1 cellular context compared by ENCODE assay signal in genomic region chr3:154252759-154253638, GRCh38.
A peak's percentile ranks its signal among the peaks of the same experiment; 100 is the strongest.
TF ChIP-seq lines count a peak whose summit lies in the region.

No MANE protein-coding gene starts in this region.

TF ChIP-seq in HepG2, 621 proteins besides CTCF, POLR2A, EP300 and RAD21 (continued from another document and continues in another):
- TF ChIP-seq PAXIP1 (CRISPR knock-in tag; conservative IDR thresholded peaks at IDR 0.05) (0 out of 2 replicates have a peak, but pooled peaks have one; percentile 24), KDM3A (CRISPR knock-in tag; IDR thresholded peaks at IDR 0.05; ENCODE audit: low read depth) (0 out of 2 replicates have a peak, but pooled peaks have one; percentile 39), NCOA1 (CRISPR knock-in tag; IDR thresholded peaks at IDR 0.05) (no peak), HNF1A (IDR thresholded peaks at IDR 0.05; ENCODE audit: low read depth) (no peak), HNF1A (CRISPR knock-in tag; IDR thresholded peaks at IDR 0.05; ENCODE audit: borderline replicate concordance) (no peak), KIAA2018 (CRISPR knock-in tag; IDR thresholded peaks at IDR 0.05; ENCODE audit: borderline replicate concordance) (no peak), LRRFIP1 (CRISPR knock-in tag; conservative IDR thresholded peaks at IDR 0.05) (no peak), ZNF501 (CRISPR knock-in tag; IDR thresholded peaks at IDR 0.05) (peak; percentile 54; the same call in 1 of the 2 replicates), ASH2L (IDR thresholded peaks at IDR 0.05; ENCODE audit: insufficient read length, low read depth, low read length) (no peak), ZBTB49 (CRISPR knock-in tag; IDR thresholded peaks at IDR 0.05; ENCODE audit: borderline replicate concordance) (no peak), ZEB1 (IDR thresholded peaks at IDR 0.05; ENCODE audit: insufficient replicate concordance, low read depth) (no peak), ZNF576 (CRISPR knock-in tag; IDR thresholded peaks at IDR 0.05) (no peak), SMAD3 (CRISPR knock-in tag; IDR thresholded peaks at IDR 0.05) (0 out of 2 replicates have a peak, but pooled peaks have one; percentile 29), NFKBIZ (CRISPR knock-in tag; IDR thresholded peaks at IDR 0.05) (no peak), ZNF780A (CRISPR knock-in tag; IDR thresholded peaks at IDR 0.05) (no peak), ZNF207 (IDR thresholded peaks at IDR 0.05; ENCODE audit: borderline replicate concordance) (no peak), ATF4 (CRISPR knock-in tag; IDR thresholded peaks at IDR 0.05) (no peak), ZSCAN12 (CRISPR knock-in tag; IDR thresholded peaks at IDR 0.05) (no peak), FLYWCH1 (CRISPR knock-in tag; IDR thresholded peaks at IDR 0.05) (no peak), CEBPZ (IDR thresholded peaks at IDR 0.05; ENCODE audit: low read length) (no peak), HOXA7 (CRISPR knock-in tag; IDR thresholded peaks at IDR 0.05) (no peak), ZNF3 (CRISPR knock-in tag; IDR thresholded peaks at IDR 0.05) (no peak), ZFP41 (CRISPR knock-in tag; IDR thresholded peaks at IDR 0.05; ENCODE audit: borderline replicate concordance) (no peak), CBX5 (CRISPR knock-in tag; IDR thresholded peaks at IDR 0.05; ENCODE audit: borderline replicate concordance) (no peak), SAFB2 (CRISPR knock-in tag; IDR thresholded peaks at IDR 0.05; ENCODE audit: borderline replicate concordance, low read depth) (no peak), MED8 (CRISPR knock-in tag; IDR thresholded peaks at IDR 0.05; ENCODE audit: insufficient replicate concordance) (no peak)
